Comparison of ENCODE assay signal across 10 cellular contexts in the genomic region with DNA sequence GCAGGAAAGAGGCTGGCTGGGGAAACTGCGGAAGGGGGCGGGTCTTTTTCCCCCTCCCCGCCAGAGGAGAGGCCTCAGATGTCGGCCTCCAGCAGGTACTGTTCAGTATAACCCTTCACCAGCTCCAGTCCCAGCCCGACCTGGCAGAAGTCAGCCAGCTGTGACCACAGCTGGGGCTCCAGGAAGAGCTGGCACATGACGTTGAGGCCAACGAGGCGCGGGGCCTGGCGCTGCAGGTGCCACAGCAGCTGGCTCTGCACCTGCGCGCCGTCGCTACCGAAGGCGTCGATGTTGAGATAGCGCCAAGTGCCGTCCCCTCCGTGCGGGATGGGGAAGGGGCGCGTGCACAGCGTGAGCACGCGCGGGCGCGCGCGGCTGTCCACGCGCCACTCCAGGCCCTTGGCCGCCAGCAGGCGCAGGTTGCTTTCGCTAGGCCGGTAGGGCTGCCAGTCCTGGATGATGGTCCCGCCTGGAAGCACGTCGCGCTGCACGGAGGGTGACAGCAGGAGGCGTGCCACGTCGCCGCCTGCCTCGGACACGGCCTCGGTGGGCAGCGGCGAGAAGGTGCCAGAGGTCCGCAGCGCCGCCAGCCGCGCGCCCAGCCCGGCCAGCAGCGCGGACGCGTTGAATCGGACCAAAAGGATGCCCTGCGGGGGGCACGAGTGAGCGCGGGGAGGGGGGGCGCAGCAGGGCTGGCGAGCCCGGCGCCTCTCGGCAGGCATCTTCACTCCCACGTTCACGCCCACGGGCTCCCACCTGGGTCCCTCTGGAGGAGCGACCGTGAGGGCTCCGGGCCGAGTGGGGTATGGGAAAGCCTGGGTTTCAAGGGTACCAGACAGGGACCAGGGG. TPM values are rescaled to one million over a fixed set of nuclear protein-coding genes. Genes with fewer than 3 reads are reported as not detected.
DNase-seq lines count a peak whose midpoint lies in the region; ATAC-seq and TF ChIP-seq lines count a peak whose summit lies in the region.
"Had no signal": no experiment of that assay in that cellular context is flagged by ENCODE, and none has a peak within 500 bp of the region (broad histone marks: within the 10 kb centered on the region; RNA-seq: fewer than 3 reads in every experiment).

No MANE protein-coding gene starts in this region.

- DNase-seq in CD4-positive, CD25-positive, alpha-beta regulatory T cell = no peak
- DNase-seq in SW480 (ENCODE audit: low spot score) (peak; percentile 67), kidney tubule cell (ENCODE audit: low spot score) (peak; percentile 58), tibial artery (no peak), transverse colon (no peak), caudate nucleus (lab: John Stamatoyannopoulos, UW) (no peak), gastrocnemius medialis (no peak)

- peaks cover 51% of the 10 kb centered on the region for H3K27me3 ChIP-seq in CD4-positive, CD25-positive, alpha-beta regulatory T cell (ENCODE audit: control insufficient read depth, insufficient read depth, low read length)
- peaks cover 100% of the 10 kb centered on the region for H3K27me3 ChIP-seq in HUES48 (ENCODE audit: control insufficient read depth, insufficient read depth, low read length)
- peaks cover 11 to 99% of the 10 kb centered on the region in 2 donors for H3K27me3 ChIP-seq in tibial artery
- H3K27me3 ChIP-seq in transverse colon = peaks cover 100% of the 10 kb centered on the region
- peaks cover 91 to 100% (median 99%) of the 10 kb centered on the region in 3 donors for H3K27me3 ChIP-seq in gastrocnemius medialis

- peaks cover 0 to 10% (median 3%) of the 10 kb centered on the region in 7 donors for H3K9me3 Mint-ChIP-seq in CD4-positive, CD25-positive, alpha-beta regulatory T cell

- TF ChIP-seq POLR2A in transverse colon (IDR thresholded peaks at IDR 0.05) (no peak), gastrocnemius medialis (IDR thresholded peaks at IDR 0.05) (no peak)

- H3K27ac Mint-ChIP-seq in CD4-positive, CD25-positive, alpha-beta regulatory T cell = no peak overlapping the region

- no peaks in the 10 kb centered on the region for H3K36me3 ChIP-seq in CD4-positive, CD25-positive, alpha-beta regulatory T cell (ENCODE audit: control insufficient read depth, insufficient read depth, low read length)
- H3K36me3 ChIP-seq in HUES48 (ENCODE audit: control insufficient read depth, insufficient read depth, low read length) (no peaks in the 10 kb centered on the region), tibial artery (no peaks in the 10 kb centered on the region), transverse colon (no peaks in the 10 kb centered on the region), gastrocnemius medialis (no peaks in the 10 kb centered on the region)
- H3K36me3 ChIP-seq: tibial nerve had no signal

- peaks cover 6 to 62% (median 38%) of the 10 kb centered on the region in 4 donors for H3K4me1 Mint-ChIP-seq in CD4-positive, CD25-positive, alpha-beta regulatory T cell

- no peaks in the 10 kb centered on the region for H3K9me3 ChIP-seq in CD4-positive, CD25-positive, alpha-beta regulatory T cell (ENCODE audit: control insufficient read depth in 2 of 2, low read length in 2 of 2)
- H3K9me3 ChIP-seq in HUES48 (ENCODE audit: control insufficient read depth, insufficient read depth, low read length) (no peaks in the 10 kb centered on the region), tibial artery (no peaks in the 10 kb centered on the region), transverse colon (no peaks in the 10 kb centered on the region), gastrocnemius medialis (no peaks in the 10 kb centered on the region)
- H3K9me3 ChIP-seq: tibial nerve had no signal

- ATAC-seq in CD4-positive, CD25-positive, alpha-beta regulatory T cell (ENCODE audit: low read depth in 2 of 2) = no peak
- no peak for ATAC-seq in gastrocnemius medialis

- intact Hi-C loops in tibial artery (cut with DNase I; ENCODE audit: low total_unique reads) (no loop called here), transverse colon (cut with DNase I; ENCODE audit: low total_unique reads) (no loop called here), gastrocnemius medialis (cut with DNase I; ENCODE audit: low total_unique reads) (no loop called here)

- H3K27me3 Mint-ChIP-seq in CD4-positive, CD25-positive, alpha-beta regulatory T cell = peaks cover 90% of the 10 kb centered on the region

- WGBS in transverse colon (ENCODE audit: low coverage in 1 of 2), 2 donors = 11% methylated on average over 39 of the region's 79 CpGs; no CpG with 5 or more reads in 1 of the 2 donors

- no peak for TF ChIP-seq CTCF in tibial artery (IDR thresholded peaks at IDR 0.05)
- TF ChIP-seq CTCF in transverse colon (IDR thresholded peaks at IDR 0.05) = no peak
- TF ChIP-seq CTCF in gastrocnemius medialis (IDR thresholded peaks at IDR 0.05 in 4 of 5, conservative IDR thresholded peaks at IDR 0.05 in 1 of 5) = no peak

- no peak overlapping the region for H3K27ac ChIP-seq in CD4-positive, CD25-positive, alpha-beta regulatory T cell (ENCODE audit: insufficient read depth, low read length, poor library complexity, severe bottlenecking)
- H3K27ac ChIP-seq in HUES48 (ENCODE audit: low read depth, low read length) (no peak overlapping the region), tibial artery (no peak overlapping the region), transverse colon (no peak overlapping the region), caudate nucleus (ENCODE audit: low read depth, low read length) (no peak overlapping the region), gastrocnemius medialis (no peak overlapping the region)
- H3K27ac ChIP-seq: tibial nerve had no signal

- H3K4me1 ChIP-seq in CD4-positive, CD25-positive, alpha-beta regulatory T cell (ENCODE audit: control insufficient read depth, insufficient read depth, low read length, poor library complexity, severe bottlenecking) = peaks cover 43% of the 10 kb centered on the region
- peaks cover 50% of the 10 kb centered on the region for H3K4me1 ChIP-seq in HUES48 (ENCODE audit: control insufficient read depth, insufficient read depth, low read length)
- H3K4me1 ChIP-seq in tibial artery = peaks cover 4 to 46% (median 33%) of the 10 kb centered on the region in 4 donors
- H3K4me1 ChIP-seq in transverse colon = peaks cover 8 to 34% (median 33%) of the 10 kb centered on the region in 4 donors
- peaks cover 14 to 31% of the 10 kb centered on the region in 2 donors for H3K4me1 ChIP-seq in gastrocnemius medialis

- H3K9ac ChIP-seq in HUES48 (ENCODE audit: low read depth, low read length) = no peak overlapping the region

- no peak for TF ChIP-seq EP300 in transverse colon (IDR thresholded peaks at IDR 0.05; ENCODE audit: low read depth)

- H3K36me3 Mint-ChIP-seq in CD4-positive, CD25-positive, alpha-beta regulatory T cell = peaks cover 4% of the 10 kb centered on the region

- H3K4me3 Mint-ChIP-seq in CD4-positive, CD25-positive, alpha-beta regulatory T cell = peak overlapping the region; percentile 46 to 84 (median 55)

- no peak overlapping the region for H3K4me3 ChIP-seq in CD4-positive, CD25-positive, alpha-beta regulatory T cell (ENCODE audit: low read depth, low read length)
- H3K4me3 ChIP-seq in HUES48 (ENCODE audit: low read depth, low read length) (peak overlapping the region; percentile 41), tibial artery (no peak overlapping the region), transverse colon (peak overlapping the region in 1 of 4 donors; percentile 20), gastrocnemius medialis (peak overlapping the region in 1 of 4 donors; percentile 28)

- in situ Hi-C loops in transverse colon (cut with MboI; ENCODE audit: low pct_ligation_motif_present in 1 of 4, low pct_unique_long_range_greater_than_20kb in 1 of 4, low sequenced_read_pairs in 3 of 4) = no loop called here
- in situ Hi-C loops in gastrocnemius medialis (cut with MboI; ENCODE audit: low sequenced_read_pairs in 4 of 4) = no loop called here

RNA-seq across cellular contexts. Expression of a gene that starts 6.9 kb away (rescaled TPM):
- total RNA-seq in CD4-positive, CD25-positive, alpha-beta regulatory T cell = not detected
- polyA plus RNA-seq in CD4-positive, CD25-positive, alpha-beta regulatory T cell = not detected
- total RNA-seq in transverse colon = under 1 TPM in 1 of 4 donors, not detected in 3; 0.95 TPM
- not detected for total RNA-seq in gastrocnemius medialis
- total RNA-seq: skeletal muscle tissue had no signal

RNA-seq across cellular contexts. Expression of a gene that starts 7.9 kb away (rescaled TPM):
- total RNA-seq in CD4-positive, CD25-positive, alpha-beta regulatory T cell = not detected
- not detected for polyA plus RNA-seq in CD4-positive, CD25-positive, alpha-beta regulatory T cell
- total RNA-seq in transverse colon (not detected), gastrocnemius medialis (not detected)
- total RNA-seq: skeletal muscle tissue, tibial nerve had no signal

RNA-seq across cellular contexts. Expression of a gene that starts 18.0 kb away (rescaled TPM):
- total RNA-seq in CD4-positive, CD25-positive, alpha-beta regulatory T cell = 14.5 TPM
- polyA plus RNA-seq in CD4-positive, CD25-positive, alpha-beta regulatory T cell = 1 to 10 TPM; 5.4 to 8.8 (median 6.3) TPM
- total RNA-seq in transverse colon = 10 to 100 TPM; 18.3 to 87.3 (median 54.0) TPM
- 10 to 100 TPM in 3 of 4 donors, 1 to 10 TPM in 1; 5.5 to 24.4 (median 15.6) TPM for total RNA-seq in gastrocnemius medialis

RNA-seq across cellular contexts. Expression of a gene that starts 28.6 kb away (rescaled TPM):
- total RNA-seq in CD4-positive, CD25-positive, alpha-beta regulatory T cell = not detected
- not detected for polyA plus RNA-seq in CD4-positive, CD25-positive, alpha-beta regulatory T cell
- total RNA-seq in transverse colon (10 to 100 TPM; 31.7 to 56.9 (median 44.3) TPM), gastrocnemius medialis (not detected)
- total RNA-seq: skeletal muscle tissue, tibial nerve had no signal

RNA-seq across cellular contexts. Expression of a gene that starts 45.2 kb away (rescaled TPM):
- total RNA-seq in CD4-positive, CD25-positive, alpha-beta regulatory T cell = 35.4 TPM
- 10 to 100 TPM; 13.8 to 19.7 (median 14.8) TPM for polyA plus RNA-seq in CD4-positive, CD25-positive, alpha-beta regulatory T cell
- total RNA-seq in transverse colon (10 to 100 TPM; 48.4 to 81.2 (median 60.8) TPM), gastrocnemius medialis (10 to 100 TPM in 3 of 4 donors, 1 to 10 TPM in 1; 8.2 to 24.2 (median 15.5) TPM)

Comparison
In these comparisons a context has a peak if more than half of its experiments do, and no peak if none do; other contexts are left out.
1. DNase-seq: peak in SW480 (single experiment) and kidney tubule cell (single experiment); none in CD4-positive, CD25-positive, alpha-beta regulatory T cell (0 of 3), tibial artery (0 of 2), transverse colon (single experiment), caudate nucleus (0 of 61) and gastrocnemius medialis (0 of 2).